13 cellular contexts compared by ENCODE assay signal in genomic region chr9:130664191-130665028, GRCh38. TPM values are rescaled to one million over a fixed set of nuclear protein-coding genes. Genes with fewer than 3 reads are reported as not detected.
DNase-seq lines count a peak whose midpoint lies in the region; ATAC-seq and TF ChIP-seq lines count a peak whose summit lies in the region.
"Had no signal": no experiment of that assay in that cellular context is flagged by ENCODE, and none has a peak within 500 bp of the region (broad histone marks: within the 10 kb centered on the region; RNA-seq: fewer than 3 reads in every experiment).

Gene PRDM12 (plus strand): TSS chr9:130664594. CDS start chr9:130664654, 60 bp downstream.

- peak within 1 kb of the TSS; percentile 78 for H3K4me3 Mint-ChIP-seq in neural progenitor cell

- H3K4me1 Mint-ChIP-seq in neural progenitor cell = peaks cover 30% of the 10 kb centered on the region

- H2AFZ ChIP-seq in IMR-90 (replicated peaks; ENCODE audit: low read length, poor library complexity) (peak within 1 kb of the TSS; percentile 61), neural progenitor cell (replicated peaks) (no peak within 1 kb of the TSS)

- peaks cover 4% of the 10 kb centered on the region for H3K9me3 Mint-ChIP-seq in neural progenitor cell

- H4K20me1 ChIP-seq in IMR-90 (ENCODE audit: insufficient read depth, low read length) (peaks cover 6% of the 10 kb centered on the region; the same call in 1 of the 2 replicates), neural progenitor cell (ENCODE audit: low read depth) (peaks cover 64% of the 10 kb centered on the region)

- TF ChIP-seq POLR2A in IMR-90 (IDR thresholded peaks at IDR 0.05; ENCODE audit: low read depth, low read length) = no peak

- H2AK9ac ChIP-seq in IMR-90 (replicated peaks; ENCODE audit: low read depth, low read length, poor library complexity) = peak within 1 kb of the TSS; percentile 65

- H3K18ac ChIP-seq in IMR-90 (ENCODE audit: low read depth, low read length) = no peak within 1 kb of the TSS

- CTCF ChIA-PET in IMR-90 (lab: Yijun Ruan, JAX) = no interaction called here

- BruUV-seq in IMR-90 (replicated peaks; lab: Mats Ljungman, UMichigan) = no TSS peak

- in situ Hi-C loops in IMR-90 (cut with MboI; ENCODE audit: low sequenced_read_pairs) = loop anchor here (25.0 kb wide), 1 partner anchor 552 kb away; no protein-coding TSS in a partner anchor

- no peaks in the 10 kb centered on the region for H3K79me2 ChIP-seq in neural progenitor cell (ENCODE audit: low read depth)

- no peaks in the 10 kb centered on the region for H3K9me3 ChIP-seq in IMR-90 (ENCODE audit: control insufficient read depth, insufficient read depth, low read length)
- no peaks in the 10 kb centered on the region for H3K9me3 ChIP-seq in neural progenitor cell (ENCODE audit: low read depth)
- H3K9me3 ChIP-seq: tibial artery had no signal

- no peak for TF ChIP-seq CTCF in IMR-90 (conservative IDR thresholded peaks at IDR 0.05; ENCODE audit: low read depth, low read length)
- no peak for TF ChIP-seq CTCF in coronary artery (IDR thresholded peaks at IDR 0.05)
- no peak for TF ChIP-seq CTCF in neural progenitor cell (IDR thresholded peaks at IDR 0.05)

- H4K5ac ChIP-seq in IMR-90 (ENCODE audit: low read depth, low read length) = no peak within 1 kb of the TSS

- H3K36me3 ChIP-seq in IMR-90 (ENCODE audit: control insufficient read depth, insufficient read depth, low read length) = no peaks in the 10 kb centered on the region
- no peaks in the 10 kb centered on the region for H3K36me3 ChIP-seq in neural progenitor cell
- H3K36me3 ChIP-seq: tibial artery had no signal

- H3K23ac ChIP-seq in IMR-90 (ENCODE audit: low read depth, low read length) = no peak within 1 kb of the TSS

- H3K27me3 ChIP-seq in IMR-90 (ENCODE audit: control insufficient read depth, insufficient read depth, low read length) (peaks cover 91% of the 10 kb centered on the region), neural progenitor cell (peaks cover 100% of the 10 kb centered on the region)

- H2BK15ac ChIP-seq in IMR-90 (ENCODE audit: low read depth, low read length) = no peak within 1 kb of the TSS

- dilution Hi-C loops in IMR-90 (cut with HindIII; ENCODE audit: low sequenced_read_pairs, unreplicated experiment) = no loop called here

- H2BK5ac ChIP-seq in IMR-90 (ENCODE audit: low read depth, low read length, poor library complexity, severe bottlenecking) = no peak within 1 kb of the TSS

- DNase-seq in NCI-H2227 (lab: John Stamatoyannopoulos, UW; ENCODE audit: unreplicated experiment) (peak; percentile 57), NCI-H2227 treated with DMSO at 0.1 percent for 48 hours (lab: John Stamatoyannopoulos, UW) (no peak), IMR-90 (no peak), coronary artery (ENCODE audit: low spot score) (no peak), neural progenitor cell (ENCODE audit: low spot score) (peak; percentile 66), activated gamma-delta T cell treated with Interleukin-2 at 50 U/mL for 16 hours (no peak), NOMO-1 treated with DMSO at 0.1 percent for 48 hours (lab: John Stamatoyannopoulos, UW; ENCODE audit: unreplicated experiment) (no peak), NOMO-1 treated with dmso at 0.1 percent for 144 hours (lab: John Stamatoyannopoulos, UW; ENCODE audit: unreplicated experiment) (no peak)
- DNase-seq: activated CD4-positive, CD25-positive, alpha-beta regulatory T cell treated with anti-CD3 and anti-CD28 coated beads, Interleukin-2, amount 50 U/mL, for 72 hours; NCI-H526 treated with DMSO at 0.1 percent for 48 hours; tibial artery had no signal

- H3K4me2 ChIP-seq in IMR-90 (ENCODE audit: low read depth, low read length) (no peak within 1 kb of the TSS), neural progenitor cell (peak within 1 kb of the TSS; percentile 80)

- H2BK120ac ChIP-seq in IMR-90 (ENCODE audit: low read depth, low read length) = no peak within 1 kb of the TSS

- H3K9ac ChIP-seq in IMR-90 (ENCODE audit: low read depth, low read length) (no peak within 1 kb of the TSS), neural progenitor cell (no peak within 1 kb of the TSS)

- H3K79me1 ChIP-seq in IMR-90 (ENCODE audit: low read depth in 1 of 2, low read length in 2 of 2) = no peaks in the 10 kb centered on the region

- no peak within 1 kb of the TSS for H2AK5ac ChIP-seq in IMR-90 (ENCODE audit: low read depth, low read length)

- peaks cover 73% of the 10 kb centered on the region for H3K27me3 Mint-ChIP-seq in neural progenitor cell (ENCODE audit: insufficient read depth, low read depth)

- POLR2A ChIA-PET in IMR-90 (lab: Charles Lee; ENCODE audit: unreplicated experiment) = no interaction called here

- H4K91ac ChIP-seq in IMR-90 (ENCODE audit: insufficient read depth, low read depth, low read length) = no peak within 1 kb of the TSS

- H3K27ac Mint-ChIP-seq in neural progenitor cell = no peak within 1 kb of the TSS

- no peak within 1 kb of the TSS for H2BK20ac ChIP-seq in IMR-90 (ENCODE audit: low read depth, low read length)

- peaks cover 47% of the 10 kb centered on the region for H3F3A ChIP-seq in neural progenitor cell (ENCODE audit: low read depth)

- no peak for TF ChIP-seq RAD21 in IMR-90 (IDR thresholded peaks at IDR 0.05; ENCODE audit: low read length)

- H3K56ac ChIP-seq in IMR-90 (ENCODE audit: extremely low read depth, insufficient read depth, low read length) = no peak within 1 kb of the TSS

- H3K4ac ChIP-seq in IMR-90 (ENCODE audit: low read depth, low read length) = no peak within 1 kb of the TSS

- H3K4me3 ChIP-seq in IMR-90 (ENCODE audit: insufficient read depth, low read depth, low read length) (no peak within 1 kb of the TSS), coronary artery (peak within 1 kb of the TSS; percentile 34), neural progenitor cell (peak within 1 kb of the TSS; percentile 40)

- no peaks in the 10 kb centered on the region for H3K9me1 ChIP-seq in IMR-90 (ENCODE audit: insufficient read depth, low read length)

- no peak within 1 kb of the TSS for H3K14ac ChIP-seq in IMR-90 (replicated peaks; ENCODE audit: low read depth, low read length)

- WGBS in IMR-90 (ENCODE audit: extremely low coverage in 2 of 2, insufficient read length in 1 of 2), 2 experiments = 2% methylated on average over 31 of the region's 80 CpGs; no CpG with 5 or more reads in 1 of the 2 experiments

- no peak for ATAC-seq in IMR-90 (ENCODE audit: low read depth)

- intact Hi-C loops in IMR-90 (cut with micrococcal nuclease) = no loop called here

- no peak within 1 kb of the TSS for H4K8ac ChIP-seq in IMR-90 (ENCODE audit: low read depth in 2 of 2, low read length in 2 of 2)

- H3K4me1 ChIP-seq in IMR-90 (ENCODE audit: control insufficient read depth, insufficient read depth, low read length) = no peaks in the 10 kb centered on the region; the same call in 1 of the 2 replicates
- peaks cover 60% of the 10 kb centered on the region for H3K4me1 ChIP-seq in neural progenitor cell

- peaks cover 3% of the 10 kb centered on the region for H3K36me3 Mint-ChIP-seq in neural progenitor cell

- H3K27ac ChIP-seq in IMR-90 (ENCODE audit: insufficient read depth, low read length) (no peak within 1 kb of the TSS), coronary artery (no peak within 1 kb of the TSS), neural progenitor cell (no peak within 1 kb of the TSS)
- H3K27ac ChIP-seq: tibial artery had no signal

TF ChIP-seq in IMR-90, 13 proteins besides CTCF, POLR2A, EP300 and RAD21:
- TF ChIP-seq SMC3 (IDR thresholded peaks at IDR 0.05; ENCODE audit: low read depth, low read length) (no peak), RCOR1 (IDR thresholded peaks at IDR 0.05; ENCODE audit: insufficient replicate concordance, low read length) (no peak), MXI1 (IDR thresholded peaks at IDR 0.05; ENCODE audit: borderline replicate concordance, low read depth, low read length) (no peak), RFX5 (IDR thresholded peaks at IDR 0.05; ENCODE audit: low read depth, low read length) (no peak), BHLHE40 (IDR thresholded peaks at IDR 0.05; ENCODE audit: low read depth, low read length) (no peak), NFE2L2 (IDR thresholded peaks at IDR 0.05; ENCODE audit: low read depth, low read length) (no peak), CEBPB (IDR thresholded peaks at IDR 0.05; ENCODE audit: low read depth, low read length) (no peak), MAFK (IDR thresholded peaks at IDR 0.05; ENCODE audit: low read depth, low read length) (no peak), CHD1 (IDR thresholded peaks at IDR 0.05; ENCODE audit: low read depth, low read length) (no peak), USF2 (IDR thresholded peaks at IDR 0.05; ENCODE audit: low read depth, low read length) (no peak), FOS (IDR thresholded peaks at IDR 0.05; ENCODE audit: low read depth, low read length) (no peak), ELK1 (IDR thresholded peaks at IDR 0.05; ENCODE audit: borderline replicate concordance, low read depth, low read length) (no peak), MAZ (IDR thresholded peaks at IDR 0.05; ENCODE audit: borderline replicate concordance, low read depth, low read length) (no peak)

RNA-seq across cellular contexts. Expression of gene PRDM12, which starts in this region (rescaled TPM):
- total RNA-seq in IMR-90 (2012; rRNA removed) = not detected in 2 replicates
- not detected in 2 replicates for polyA plus RNA-seq in IMR-90 (2012; rRNA removed)
- polyA plus RNA-seq in IMR-90 (2012; cell fraction: cytosol; rRNA removed) = 0.01 and 0.04 TPM in 2 replicates
- polyA plus RNA-seq in IMR-90 (2012; cell fraction: nucleus; rRNA removed; ENCODE audit: low replicate concordance) = 0.02 TPM in 2 replicates
- total RNA-seq in neural progenitor cell (ENCODE audit: low replicate concordance) = not detected in 2 replicates
- total RNA-seq: HT-29 had no signal
- polyA plus RNA-seq: AG04450 had no signal

Comparison
In these comparisons a context has a peak if more than half of its experiments do, and no peak if none do; other contexts are left out.
1. Peak in DNase-seq, H3K4me3 ChIP-seq and H3K4me2 ChIP-seq in neural progenitor cell; RNA of the gene not detected or under 1 TPM.